ENCODE assay signal across 14 cellular contexts in the genomic region with DNA sequence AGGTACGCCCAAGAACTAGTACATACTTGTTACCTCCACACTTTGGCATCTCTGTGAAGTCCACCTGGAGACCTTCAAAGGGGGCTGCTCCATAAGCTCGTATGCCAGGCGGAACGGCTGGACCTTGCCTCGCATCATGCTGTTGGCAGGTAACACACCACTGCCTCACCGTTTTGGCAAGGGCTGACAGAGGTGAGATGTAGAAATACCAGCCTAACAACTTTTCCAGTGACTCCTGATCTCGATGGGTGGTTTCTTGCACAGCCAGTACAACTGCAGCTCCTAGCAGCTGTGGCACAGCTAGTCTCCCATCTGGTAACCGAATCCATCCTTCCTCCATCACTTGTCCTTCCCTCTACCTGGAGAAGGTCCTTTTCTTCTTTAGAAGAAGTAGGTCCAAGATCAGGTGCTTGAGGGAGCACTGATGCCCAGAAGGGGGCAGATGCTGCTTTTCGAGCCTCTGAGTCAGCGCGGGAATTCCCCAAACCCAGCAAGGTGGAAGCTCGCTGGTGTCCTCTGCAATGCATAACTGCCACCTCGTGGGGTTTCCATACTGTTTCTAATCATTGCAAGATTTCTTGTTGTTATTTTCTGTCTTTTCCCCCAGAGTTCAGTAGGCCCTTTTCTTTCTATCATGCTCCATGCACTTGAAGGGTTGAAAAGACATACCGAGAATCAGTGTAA. TPM values are rescaled to one million over a fixed set of nuclear protein-coding genes. Genes with fewer than 3 reads are reported as not detected.
DNase-seq lines count a peak whose midpoint lies in the region; ATAC-seq and TF ChIP-seq lines count a peak whose summit lies in the region.
"Not testable (repeated sequence)": the region's sequence is repeated elsewhere in the genome, so short reads cannot be mapped to it uniquely, and the experiment has no call there.
"Had no signal": no experiment of that assay in that cellular context is flagged by ENCODE, and none has a peak within 500 bp of the region (broad histone marks: within the 10 kb centered on the region; RNA-seq: fewer than 3 reads in every experiment).

No MANE protein-coding gene starts in this region.

- H3K27me3 Mint-ChIP-seq in GM23338 (ENCODE audit: insufficient read depth, low read depth, poor library complexity); activated naive CD4-positive, alpha-beta T cell treated with anti-CD3 and anti-CD28 coated beads for 36 hours (ENCODE audit: low read depth): not testable (repeated sequence)

- H3K4me3 ChIP-seq in DOHH2 (ENCODE audit: low read length); GM23338; esophagus muscularis mucosa; smooth muscle cell: not testable (repeated sequence)

- TF ChIP-seq POLR2A in esophagus muscularis mucosa (IDR thresholded peaks at IDR 0.05; ENCODE audit: low read depth) = not testable (repeated sequence)

- CTCF ChIA-PET in activated naive CD4-positive, alpha-beta T cell treated with anti-CD3 and anti-CD28 coated beads for 36 hours (lab: Charles Lee) = interaction anchor here (1.0 to 1.2 kb wide), 2 partner anchors 68 to 71 kb away, joined by 3 to 4 read pairs; no protein-coding TSS in a partner anchor

- not testable (repeated sequence) for TF ChIP-seq EP300 in esophagus muscularis mucosa (IDR thresholded peaks at IDR 0.05)

- not testable (repeated sequence) for H3K9me2 ChIP-seq in DOHH2 (replicated peaks; ENCODE audit: control insufficient read depth, low read length); GM23338 (ENCODE audit: insufficient read depth)

- H3K4me1 ChIP-seq in DOHH2 (ENCODE audit: control insufficient read depth, low read length); GM23338 (ENCODE audit: insufficient read depth); esophagus muscularis mucosa; smooth muscle cell (ENCODE audit: low read depth): not testable (repeated sequence)

- not testable (repeated sequence) for H3K36me3 Mint-ChIP-seq in GM23338 (ENCODE audit: low read depth); activated naive CD4-positive, alpha-beta T cell treated with anti-CD3 and anti-CD28 coated beads for 36 hours (ENCODE audit: low read depth)

- not testable (repeated sequence) for DNase-seq in GM23338 (ENCODE audit: low spot score); esophagus muscularis mucosa (ENCODE audit: extremely low spot score); smooth muscle cell (lab: John Stamatoyannopoulos, UW; ENCODE audit: unreplicated experiment)
- DNase-seq in NCI-H510A treated with DMSO at 0.1 percent for 48 hours (lab: John Stamatoyannopoulos, UW) (peak; percentile 11), ureter (ENCODE audit: low spot score) (peak; percentile 54)
- peak; percentile 38 for DNase-seq in activated CD4-positive, alpha-beta T cell treated with anti-CD3 and anti-CD28 coated beads for 48 hours
- DNase-seq in activated naive CD4-positive, alpha-beta T cell treated with anti-CD3 and anti-CD28 coated beads for 36 hours = peak; percentile 62

- not testable (repeated sequence) for H3K27me3 ChIP-seq in DOHH2 (ENCODE audit: control insufficient read depth, low read length); GM23338 (ENCODE audit: insufficient read depth); esophagus muscularis mucosa; smooth muscle cell (ENCODE audit: low read depth)

- peak; percentile 10 for TF ChIP-seq CTCF in DOHH2 (IDR thresholded peaks at IDR 0.05; ENCODE audit: low read depth, low read length, poor library complexity, severe bottlenecking)
- TF ChIP-seq CTCF in GM23338 (conservative IDR thresholded peaks at IDR 0.05; ENCODE audit: low read depth in 2 of 2) = peak; percentile 23 to 40; a peak in 3 of 4 replicates
- TF ChIP-seq CTCF in esophagus muscularis mucosa (IDR thresholded peaks at IDR 0.05) = peak in 2 of 3 experiments; percentile 16 to 25
- peak; percentile 21 for TF ChIP-seq CTCF in smooth muscle cell (IDR thresholded peaks at IDR 0.05; ENCODE audit: borderline replicate concordance, insufficient read depth, poor library complexity, severe bottlenecking)

- H2AFZ ChIP-seq in GM23338; smooth muscle cell (ENCODE audit: low read depth): not testable (repeated sequence)

- not testable (repeated sequence) for H3K79me2 ChIP-seq in DOHH2 (ENCODE audit: control insufficient read depth, low read length); GM23338 (replicated peaks; ENCODE audit: insufficient read depth); smooth muscle cell (ENCODE audit: low read depth)

- H3K9me3 ChIP-seq in DOHH2 (ENCODE audit: control insufficient read depth, insufficient read depth, low read length); esophagus muscularis mucosa; smooth muscle cell (replicated peaks; ENCODE audit: low read depth): not testable (repeated sequence)

- not testable (repeated sequence) for H3K27ac ChIP-seq in DOHH2 (ENCODE audit: low read depth, low read length); GM23338 (ENCODE audit: low read depth); esophagus muscularis mucosa (replicated peaks in 1 of 4); smooth muscle cell (ENCODE audit: low read depth)

- not testable (repeated sequence) for H3K27ac Mint-ChIP-seq in GM23338; activated naive CD4-positive, alpha-beta T cell treated with anti-CD3 and anti-CD28 coated beads for 36 hours

- intact Hi-C loops in activated naive CD4-positive, alpha-beta T cell treated with anti-CD3 and anti-CD28 coated beads for 36 hours (cut with micrococcal nuclease) = loop anchor here (1.0 kb wide), 1 partner anchor 72 kb away; no protein-coding TSS in a partner anchor
- intact Hi-C loops in esophagus muscularis mucosa (cut with DNase I) = not testable (repeated sequence)

- not testable (repeated sequence) for ATAC-seq in GM23338

- H3K4me1 Mint-ChIP-seq in GM23338; activated naive CD4-positive, alpha-beta T cell treated with anti-CD3 and anti-CD28 coated beads for 36 hours (ENCODE audit: low read depth): not testable (repeated sequence)

- H4K20me1 ChIP-seq in DOHH2 (ENCODE audit: control insufficient read depth, insufficient read depth, low read depth, low read length); GM23338 (replicated peaks; ENCODE audit: insufficient read depth); smooth muscle cell (ENCODE audit: low read depth): not testable (repeated sequence)

- H3K9me3 Mint-ChIP-seq in GM23338; activated naive CD4-positive, alpha-beta T cell treated with anti-CD3 and anti-CD28 coated beads for 36 hours: not testable (repeated sequence)

- not testable (repeated sequence) for H3K4me3 Mint-ChIP-seq in GM23338; activated naive CD4-positive, alpha-beta T cell treated with anti-CD3 and anti-CD28 coated beads for 36 hours

- not testable (repeated sequence) for H3K9ac ChIP-seq in smooth muscle cell (ENCODE audit: low read depth)

- not testable (repeated sequence) for H3K36me3 ChIP-seq in DOHH2 (ENCODE audit: control insufficient read depth, low read length); GM23338 (ENCODE audit: insufficient read depth); esophagus muscularis mucosa; smooth muscle cell (ENCODE audit: low read depth)

- 66% methylated on average over 9 of the region's 14 CpGs for WGBS in esophagus muscularis mucosa
- 65% methylated on average over 14 of the region's 14 CpGs for WGBS in smooth muscle cell (ENCODE audit: low lambda C conversion rate)

- H3K4me2 ChIP-seq in DOHH2 (ENCODE audit: low read length); GM23338; smooth muscle cell: not testable (repeated sequence)

- not testable (repeated sequence) for H3F3A ChIP-seq in DOHH2 (ENCODE audit: control insufficient read depth, insufficient read depth); GM23338 (replicated peaks; ENCODE audit: low read depth); smooth muscle cell (ENCODE audit: low read depth)

RNA-seq across cellular contexts. Expression of a gene that starts 51.8 kb away (rescaled TPM):
- 0.28 TPM in 1 of 2 replicates, not detected in the other for total RNA-seq in GM23338 (2014; rRNA removed; shearing (Covaris generic))
- 0.10 TPM in 1 of 2 replicates, not detected in the other for polyA plus RNA-seq in GM23338 (2016; fragmentation: Nextera tagmentation; extraction: Ambion mirVana)
- total RNA-seq in activated naive CD4-positive, alpha-beta T cell treated with anti-CD3 and anti-CD28 coated beads for 36 hours = not detected
- under 1 TPM in 1 of 4 donors, not detected in 3; 0.33 TPM for total RNA-seq in esophagus muscularis mucosa
- total RNA-seq in smooth muscle cell = not detected in 2 replicates
- not detected in 2 replicates for polyA plus RNA-seq in smooth muscle cell
- not detected for total RNA-seq in ureter
- total RNA-seq: chondrocyte; glomerular endothelial cell; GM23248; natural killer cell treated with Interleukin-12 subunit alpha and Interleukin-12 subunit beta and Interleukin-15 and Interleukin-18, amount 100 ng/mL, for 72 hours; pancreas; transverse colon had no signal
- polyA plus RNA-seq: pancreas had no signal

RNA-seq across cellular contexts. Expression of a gene that starts 55.3 kb away (rescaled TPM):
- total RNA-seq in GM23338 (2014; rRNA removed; shearing (Covaris generic)) = not detected in 2 replicates
- polyA plus RNA-seq in GM23338 (2016; fragmentation: Nextera tagmentation; extraction: Ambion mirVana) (0.80 and 0.87 TPM in 2 replicates), smooth muscle cell (0.38 and 1.2 TPM in 2 replicates)
- total RNA-seq in activated naive CD4-positive, alpha-beta T cell treated with anti-CD3 and anti-CD28 coated beads for 36 hours = not detected
- total RNA-seq in esophagus muscularis mucosa (1 to 10 TPM in 1 of 4 donors, not detected in 3; 1.3 TPM), smooth muscle cell (not detected in 2 replicates), ureter (0.99 TPM)
- total RNA-seq: glomerular endothelial cell, GM23248, transverse colon had no signal
- polyA plus RNA-seq: pancreas had no signal
